16 cellular contexts compared by ENCODE assay signal in genomic region chr18:26327062-26327461, GRCh38.
DNase-seq lines count a peak whose midpoint lies in the region; ATAC-seq, FAIRE-seq and TF ChIP-seq lines count a peak whose summit lies in the region.
"Had no signal": no experiment of that assay in that cellular context is flagged by ENCODE, and none has a peak within 500 bp of the region (broad histone marks: within the 10 kb centered on the region; RNA-seq: fewer than 3 reads in every experiment).

No MANE protein-coding gene starts in this region.

- H3K79me1 ChIP-seq in H1 (ENCODE audit: low read depth, low read length): no peaks in the 10 kb centered on the region; the same call in none of the 2 replicates

- H3K4ac ChIP-seq in H1 (replicated peaks; ENCODE audit: insufficient read length, low read depth, low read length): no peak overlapping the region

- H4K5ac ChIP-seq in H1 (ENCODE audit: insufficient read length, low read depth, low read length): no peak overlapping the region

- no peak overlapping the region for H3K9ac ChIP-seq in H1 (replicated peaks in 1 of 4; ENCODE audit: extremely low read depth in 1 of 4, low read depth in 3 of 4, low read length in 3 of 4)

- TF ChIP-seq POLR2A in H1 (IDR thresholded peaks at IDR 0.05; ENCODE audit: control extremely low read depth in 1 of 2, low read depth in 2 of 2, low read length in 2 of 2): no peak

- no peak overlapping the region for H2BK15ac ChIP-seq in H1 (ENCODE audit: low read length)

- TF ChIP-seq CTCF in GM23338 (conservative IDR thresholded peaks at IDR 0.05; ENCODE audit: low read depth in 2 of 2) (no peak), PC-9 (conservative IDR thresholded peaks at IDR 0.05) (no peak), H1 (IDR thresholded peaks at IDR 0.05; ENCODE audit: control extremely low read depth in 1 of 3, insufficient read depth in 1 of 3, low read depth in 1 of 3, low read length in 3 of 3) (no peak), progenitor cell of endocrine pancreas (IDR thresholded peaks at IDR 0.05; ENCODE audit: unreplicated experiment) (no peak)

- intact Hi-C loops in PC-9 (cut with micrococcal nuclease; ENCODE audit: unreplicated experiment): no loop called here

- H3K14ac ChIP-seq in H1 (ENCODE audit: insufficient read length): no peak overlapping the region

- no peak overlapping the region for H3K4me3 ChIP-seq in GM23338
- no peak overlapping the region for H3K4me3 ChIP-seq in PC-9
- H3K4me3 ChIP-seq in H1 (ENCODE audit: extremely low read depth in 1 of 4, insufficient read depth in 2 of 4, low read depth in 3 of 4, low read length in 4 of 4): no peak overlapping the region

- DNase-seq in GM23338 (ENCODE audit: low spot score) (no peak), PC-9 (peak in 1 of 2 experiments; percentile 45), H1 (ENCODE audit: low read depth in 1 of 2, low spot score in 2 of 2) (no peak), progenitor cell of endocrine pancreas (ENCODE audit: low spot score, unreplicated experiment) (no peak), T-helper 9 cell (no peak), NOMO-1 treated with DMSO at 0.1 percent for 48 hours (lab: John Stamatoyannopoulos, UW; ENCODE audit: unreplicated experiment) (no peak)
- DNase-seq: CD4-positive, alpha-beta T cell; DMS79; H7; NCI-H1048; NCI-H2107; SIG-M5 had no signal

- H2BK12ac ChIP-seq in H1 (ENCODE audit: low read depth, low read length): no peak overlapping the region

- no peak for TF ChIP-seq EP300 in H1 (IDR thresholded peaks at IDR 0.05; ENCODE audit: borderline replicate concordance in 1 of 2, low read depth in 2 of 2, low read length in 2 of 2)

- H3K36me3 ChIP-seq in GM23338 (ENCODE audit: insufficient read depth): peaks cover 17% of the 10 kb centered on the region
- H3K36me3 ChIP-seq in PC-9 (ENCODE audit: low read depth): no peaks in the 10 kb centered on the region
- H3K36me3 ChIP-seq in H1 (ENCODE audit: control insufficient read depth in 2 of 4, insufficient read depth in 4 of 4, low read length in 3 of 4): peaks cover 3 to 8% (median 5%) of the 10 kb centered on the region in 4 experiments; a peak in 7 of 8 replicates

- H3F3A ChIP-seq in GM23338 (replicated peaks; ENCODE audit: low read depth): no peaks in the 10 kb centered on the region
- no peaks in the 10 kb centered on the region for H3F3A ChIP-seq in PC-9 (ENCODE audit: insufficient read depth, low read depth)

- H3K27me3 ChIP-seq in GM23338 (ENCODE audit: insufficient read depth) (no peaks in the 10 kb centered on the region), PC-9 (ENCODE audit: insufficient read depth, low read depth) (no peaks in the 10 kb centered on the region), H1 (replicated peaks in 1 of 4; ENCODE audit: control insufficient read depth in 3 of 4, extremely low read depth in 1 of 4, insufficient read depth in 3 of 4, low read length in 3 of 4) (no peaks in the 10 kb centered on the region)

- H3K18ac ChIP-seq in H1 (ENCODE audit: extremely low read depth, low read length): peak overlapping the region; percentile 60; the same call in 1 of the 2 replicates

- H3K4me2 ChIP-seq in GM23338 (no peak overlapping the region), PC-9 (0 out of 2 replicates have a peak overlapping the region, but pooled peaks have one; percentile 21), H1 (ENCODE audit: insufficient read depth in 1 of 2, low read depth in 2 of 2, low read length in 2 of 2) (no peak overlapping the region)

- no peaks in the 10 kb centered on the region for H3K4me1 ChIP-seq in GM23338 (ENCODE audit: insufficient read depth)
- peaks cover 11% of the 10 kb centered on the region; the same call in 1 of the 2 replicates for H3K4me1 ChIP-seq in PC-9 (replicated peaks; ENCODE audit: insufficient read depth)
- H3K4me1 ChIP-seq in H1 (replicated peaks in 1 of 4; ENCODE audit: control insufficient read depth in 3 of 4, insufficient read depth in 4 of 4, low read length in 3 of 4): no peaks in the 10 kb centered on the region

- no peak overlapping the region for H2BK120ac ChIP-seq in H1 (replicated peaks; ENCODE audit: low read depth, low read length)

- H3K36me3 Mint-ChIP-seq in GM23338 (ENCODE audit: low read depth) (peaks cover 14% of the 10 kb centered on the region; the same call in 2 of the 3 replicates), progenitor cell of endocrine pancreas (ENCODE audit: insufficient read depth) (peaks cover 2% of the 10 kb centered on the region)

- no peaks in the 10 kb centered on the region for H3K9me3 ChIP-seq in PC-9 (ENCODE audit: insufficient read depth, low read depth)
- no peaks in the 10 kb centered on the region for H3K9me3 ChIP-seq in H1 (ENCODE audit: insufficient read depth in 2 of 2, low read depth in 1 of 2, low read length in 1 of 2)

- no peaks in the 10 kb centered on the region for H3K27me3 Mint-ChIP-seq in GM23338 (ENCODE audit: insufficient read depth, low read depth, poor library complexity)
- no peaks in the 10 kb centered on the region for H3K27me3 Mint-ChIP-seq in progenitor cell of endocrine pancreas
- H3K27me3 Mint-ChIP-seq: B cell; CD4-positive, alpha-beta T cell; IgD-negative memory B cell had no signal

- no peak overlapping the region for H2BK20ac ChIP-seq in H1 (ENCODE audit: low read length)

- no peak for TF ChIP-seq RAD21 in H1 (IDR thresholded peaks at IDR 0.05 in 1 of 2, conservative IDR thresholded peaks at IDR 0.05 in 1 of 2; ENCODE audit: low read depth in 2 of 2, low read length in 2 of 2)

- H3K79me2 ChIP-seq in GM23338 (replicated peaks; ENCODE audit: insufficient read depth): no peaks in the 10 kb centered on the region
- H3K79me2 ChIP-seq in PC-9 (ENCODE audit: low read depth): no peaks in the 10 kb centered on the region
- no peaks in the 10 kb centered on the region for H3K79me2 ChIP-seq in H1 (ENCODE audit: control insufficient read depth in 1 of 2, insufficient read depth in 2 of 2, low read length in 2 of 2)

- H3K56ac ChIP-seq in H1 (replicated peaks; ENCODE audit: insufficient read length, low read depth, low read length): no peak overlapping the region

- no peaks in the 10 kb centered on the region for H3K4me1 Mint-ChIP-seq in GM23338
- no peaks in the 10 kb centered on the region for H3K4me1 Mint-ChIP-seq in progenitor cell of endocrine pancreas (ENCODE audit: low read depth)
- H3K4me1 Mint-ChIP-seq: B cell had no signal

- BruUV-seq in PC-9 (replicated peaks; lab: Mats Ljungman, UMichigan): no TSS peak

- H3K9me2 ChIP-seq in GM23338 (ENCODE audit: insufficient read depth): no peaks in the 10 kb centered on the region
- no peaks in the 10 kb centered on the region for H3K9me2 ChIP-seq in PC-9 (ENCODE audit: insufficient read depth)

- CTCF ChIA-PET in PC-9 (lab: Charles Lee) (no interaction called here), H1 (lab: Charles Lee; ENCODE audit: partially characterized antibody) (no interaction called here)

- H4K91ac ChIP-seq in H1 (replicated peaks; ENCODE audit: insufficient read length, low read length): no peak overlapping the region

- no peaks in the 10 kb centered on the region for H4K20me1 ChIP-seq in GM23338 (replicated peaks; ENCODE audit: insufficient read depth)
- no peaks in the 10 kb centered on the region for H4K20me1 ChIP-seq in PC-9 (ENCODE audit: insufficient read depth)
- H4K20me1 ChIP-seq in H1 (replicated peaks in 1 of 2; ENCODE audit: control insufficient read depth in 1 of 2, insufficient read depth in 2 of 2, low read length in 2 of 2): no peaks in the 10 kb centered on the region

- no peak overlapping the region for H3K23ac ChIP-seq in H1 (ENCODE audit: insufficient read length)

- H2AK5ac ChIP-seq in H1 (ENCODE audit: low read depth, low read length): no peak overlapping the region

- no peak overlapping the region; the same call in 1 of the 2 replicates for H3K27ac ChIP-seq in GM23338 (ENCODE audit: low read depth)
- H3K27ac ChIP-seq in PC-9: peak overlapping the region; percentile 59
- H3K27ac ChIP-seq in H1 (ENCODE audit: low read depth, low read length): no peak overlapping the region

- H4K8ac ChIP-seq in H1 (ENCODE audit: extremely low read depth, insufficient read depth, low read length): no peak overlapping the region

- H2BK5ac ChIP-seq in H1 (ENCODE audit: low read depth, low read length): no peak overlapping the region

- ATAC-seq in GM23338 (no peak), HG03280 (IDR thresholded peaks at IDR 0.05; ENCODE audit: unreplicated experiment) (no peak), HG03342 (IDR thresholded peaks at IDR 0.05; ENCODE audit: unreplicated experiment) (no peak)

- 87% methylated on average over 3 of the region's 3 CpGs; no CpG with 5 or more reads in 1 of the 2 experiments for WGBS in H1 (ENCODE audit: extremely low coverage in 1 of 2, insufficient coverage in 1 of 2, insufficient read length in 1 of 2, insufficient replicate concordance in 2 of 2, low coverage in 1 of 2, low lambda C conversion rate in 2 of 2, missing lambda C conversion rate in 1 of 2), 2 experiments

- H3K23me2 ChIP-seq in H1 (ENCODE audit: low read depth, low read length): peaks cover 2% of the 10 kb centered on the region; the same call in 1 of the 2 replicates

- POLR2A ChIA-PET in PC-9 (lab: Charles Lee; ENCODE audit: unreplicated experiment) (no interaction called here), H1 (lab: Charles Lee; ENCODE audit: partially characterized antibody) (no interaction called here)

- no peak overlapping the region for H2AFZ ChIP-seq in GM23338
- H2AFZ ChIP-seq in PC-9: no peak overlapping the region
- no peak overlapping the region for H2AFZ ChIP-seq in H1 (ENCODE audit: low read length)

- H3K27ac Mint-ChIP-seq in GM23338: peak overlapping the region; percentile 8; the same call in 1 of the 2 replicates
- H3K27ac Mint-ChIP-seq in progenitor cell of endocrine pancreas: peak overlapping the region; percentile 18
- H3K27ac Mint-ChIP-seq: B cell; CD4-positive, alpha-beta T cell; IgD-negative memory B cell had no signal

- H3K9me3 Mint-ChIP-seq in GM23338 (no peaks in the 10 kb centered on the region), progenitor cell of endocrine pancreas (ENCODE audit: low read depth) (peaks cover 7% of the 10 kb centered on the region)
- H3K9me3 Mint-ChIP-seq: CD4-positive, alpha-beta T cell; IgD-negative memory B cell had no signal

- no peak overlapping the region for H3K4me3 Mint-ChIP-seq in GM23338
- H3K4me3 Mint-ChIP-seq in progenitor cell of endocrine pancreas (ENCODE audit: low read depth): no peak overlapping the region
- H3K4me3 Mint-ChIP-seq: B cell; CD4-positive, alpha-beta T cell; IgD-negative memory B cell had no signal

- no peak for FAIRE-seq in H1 (lab: Jason Lieb, UNC)

TF ChIP-seq in GM23338, 12 proteins besides CTCF, POLR2A, EP300 and RAD21 (continues in another document):
- TF ChIP-seq CREB1 (CRISPR knock-in tag; IDR thresholded peaks at IDR 0.05; ENCODE audit: low read depth): no peak
- no peak for TF ChIP-seq EZH2 (IDR thresholded peaks at IDR 0.05; ENCODE audit: low read depth, unreplicated experiment)
- no peak for TF ChIP-seq NANOG (IDR thresholded peaks at IDR 0.05; ENCODE audit: borderline replicate concordance)

TF ChIP-seq in H1, 55 proteins besides CTCF, POLR2A, EP300 and RAD21 (continues in another document):
- TF ChIP-seq JUN (IDR thresholded peaks at IDR 0.05; ENCODE audit: low read depth, low read length) (no peak), POLR2AphosphoS5 (IDR thresholded peaks at IDR 0.05; ENCODE audit: low read depth, low read length) (no peak), BCL11A (IDR thresholded peaks at IDR 0.05; ENCODE audit: low read depth in 2 of 2, low read length in 2 of 2) (no peak), ZNF274 (IDR thresholded peaks at IDR 0.05; ENCODE audit: borderline replicate concordance, extremely low read depth, low read length) (no peak)
